ENCODE assay signal across 20 cellular contexts in the genomic region with DNA sequence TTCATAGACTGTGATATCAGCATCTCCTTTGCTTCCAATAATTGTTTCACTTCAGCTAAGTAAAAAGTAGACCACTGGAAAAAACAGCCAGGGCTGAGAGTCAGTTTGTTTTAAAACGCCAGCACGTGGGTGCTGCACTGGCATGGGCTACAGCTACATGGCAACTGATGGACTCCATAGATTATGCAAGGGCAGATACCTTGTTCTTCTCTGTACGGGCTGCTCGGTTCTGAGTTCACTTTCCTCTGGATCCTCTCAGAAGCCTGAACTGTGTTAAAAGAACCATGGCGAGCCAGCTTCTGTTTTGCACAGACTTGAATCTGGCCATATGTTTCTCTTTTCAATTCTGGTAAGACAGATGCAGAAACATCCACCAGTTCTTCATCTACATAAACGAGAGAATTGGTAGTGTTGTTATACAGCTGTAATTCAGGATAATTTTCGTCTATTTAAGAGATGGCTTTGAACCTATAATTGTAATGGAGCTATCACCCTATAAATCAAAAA. TPM values are rescaled to one million over a fixed set of nuclear protein-coding genes. Genes with fewer than 3 reads are reported as not detected.
A peak's percentile ranks its signal among the peaks of the same experiment; 100 is the strongest.
DNase-seq lines count a peak whose midpoint lies in the region; ATAC-seq and TF ChIP-seq lines count a peak whose summit lies in the region.
"Had no signal": no experiment of that assay in that cellular context is flagged by ENCODE, and none has a peak within 500 bp of the region (broad histone marks: within the 10 kb centered on the region; RNA-seq: fewer than 3 reads in every experiment).

No MANE protein-coding gene starts in this region.

- no peak for ATAC-seq in activated naive CD4-positive, alpha-beta T cell treated with anti-CD3 and anti-CD28 coated beads, Interleukin-2, amount 50 U/mL, for 72 hours
- ATAC-seq in GM21576 (IDR thresholded peaks at IDR 0.05; ENCODE audit: unreplicated experiment) (no peak), HG03342 (IDR thresholded peaks at IDR 0.05; ENCODE audit: unreplicated experiment) (no peak)
- ATAC-seq: GM23338 had no signal

- H3K4me1 Mint-ChIP-seq in activated CD4-positive, alpha-beta T cell treated with anti-CD3 and anti-CD28 coated beads, Interleukin-2, amount 10 ng/mL, durations not matched to agents 24 days and 14 days, result peaks cover 4% of the 10 kb centered on the region
- H3K4me1 Mint-ChIP-seq: GM23338 had no signal

- peaks cover 55% of the 10 kb centered on the region for H3K36me3 Mint-ChIP-seq in activated CD4-positive, alpha-beta T cell treated with anti-CD3 and anti-CD28 coated beads, Interleukin-2, amount 10 ng/mL, durations not matched to agents 24 days and 14 days (ENCODE audit: low read depth)
- peaks cover 27 to 42% of the 10 kb centered on the region in 2 donors for H3K36me3 Mint-ChIP-seq in activated naive CD4-positive, alpha-beta T cell treated with anti-CD3 and anti-CD28 coated beads, Interleukin-2, amount 50 U/mL, for 72 hours
- H3K36me3 Mint-ChIP-seq: IgD-negative memory B cell had no signal

- peak; percentile 17 for DNase-seq in activated CD4-positive, alpha-beta T cell treated with anti-CD3 and anti-CD28 coated beads, Interleukin-2, amount 10 ng/mL, durations not matched to agents 24 days and 14 days
- DNase-seq in activated CD4-positive, alpha-beta T cell treated with anti-CD3 and anti-CD28 coated beads for 48 hours, result no peak
- DNase-seq in dorsolateral prefrontal cortex, result peak in 2 of 10 donors; percentile 42 to 53
- peak; percentile 54 for DNase-seq in middle frontal gyrus (ENCODE audit: extremely low spot score, low spot score)
- DNase-seq in activated naive CD4-positive, alpha-beta T cell treated with anti-CD3 and anti-CD28 coated beads, Interleukin-2, amount 50 U/mL, for 72 hours (ENCODE audit: low spot score in 2 of 2), result no peak
- DNase-seq: 8988T; BE2C; C1 segment of cervical spinal cord; CD4-positive, CD25-positive, alpha-beta regulatory T cell; CD8-positive, alpha-beta memory T cell; COR-L47; DMS153; DMS79; GDM1; HCEC 1CT had no signal

- H3K27ac Mint-ChIP-seq in activated CD4-positive, alpha-beta T cell treated with anti-CD3 and anti-CD28 coated beads, Interleukin-2, amount 10 ng/mL, durations not matched to agents 24 days and 14 days, result no peak overlapping the region
- H3K27ac Mint-ChIP-seq in activated naive CD4-positive, alpha-beta T cell treated with anti-CD3 and anti-CD28 coated beads, Interleukin-2, amount 50 U/mL, for 72 hours, result no peak overlapping the region
- H3K27ac Mint-ChIP-seq: CD4-positive, CD25-positive, alpha-beta regulatory T cell; CD8-positive, alpha-beta memory T cell; GM23338; IgD-negative memory B cell had no signal

- peaks cover 4% of the 10 kb centered on the region for H3K9me3 Mint-ChIP-seq in activated CD4-positive, alpha-beta T cell treated with anti-CD3 and anti-CD28 coated beads, Interleukin-2, amount 10 ng/mL, durations not matched to agents 24 days and 14 days
- peaks cover 0 to 15% of the 10 kb centered on the region in 2 donors for H3K9me3 Mint-ChIP-seq in activated naive CD4-positive, alpha-beta T cell treated with anti-CD3 and anti-CD28 coated beads, Interleukin-2, amount 50 U/mL, for 72 hours

- H3K27ac ChIP-seq in dorsolateral prefrontal cortex, result peak overlapping the region in 55 of 59 donors; percentile 10 to 90 (median 74)
- peak overlapping the region; percentile 33 for H3K27ac ChIP-seq in temporal lobe (ENCODE audit: low read depth, low read length)

- no peaks in the 10 kb centered on the region for H3K27me3 Mint-ChIP-seq in activated CD4-positive, alpha-beta T cell treated with anti-CD3 and anti-CD28 coated beads, Interleukin-2, amount 10 ng/mL, durations not matched to agents 24 days and 14 days
- H3K27me3 Mint-ChIP-seq: CD4-positive, CD25-positive, alpha-beta regulatory T cell; CD8-positive, alpha-beta memory T cell; IgD-negative memory B cell had no signal

- no peak overlapping the region for H3K4me3 Mint-ChIP-seq in activated CD4-positive, alpha-beta T cell treated with anti-CD3 and anti-CD28 coated beads, Interleukin-2, amount 10 ng/mL, durations not matched to agents 24 days and 14 days
- H3K4me3 Mint-ChIP-seq: CD4-positive, CD25-positive, alpha-beta regulatory T cell; CD8-positive, alpha-beta memory T cell; GM23338; IgD-negative memory B cell had no signal

- intact Hi-C loops in activated CD4-positive, alpha-beta T cell treated with anti-CD3 and anti-CD28 coated beads, Interleukin-2, amount 10 ng/mL, durations not matched to agents 24 days and 14 days (cut with micrococcal nuclease), result no loop called here
- intact Hi-C loops in dorsolateral prefrontal cortex (cut with DNase I), result no loop called here

- no peaks in the 10 kb centered on the region for H3K27me3 ChIP-seq in dorsolateral prefrontal cortex
- H3K27me3 ChIP-seq: BE2C had no signal

- TF ChIP-seq CTCF in dorsolateral prefrontal cortex (IDR thresholded peaks at IDR 0.05 in 54 of 56, conservative IDR thresholded peaks at IDR 0.05 in 2 of 56; ENCODE audit: low read depth in 1 of 56, partially characterized antibody in 56 of 56), result no peak

- no peak overlapping the region for H3K4me3 ChIP-seq in dorsolateral prefrontal cortex
- H3K4me3 ChIP-seq: GM23338 had no signal

RNA-seq across cellular contexts. Expression of gene E2F7, which starts 31.7 kb away (rescaled TPM):
- total RNA-seq in activated CD4-positive, alpha-beta T cell treated with anti-CD3 and anti-CD28 coated beads, Interleukin-2, amount 10 ng/mL, durations not matched to agents 24 days and 14 days, result 16.8 and 20.0 TPM in 2 replicates
- 1 to 10 TPM in 7 of 120 experiments, under 1 TPM in 89, not detected in 24; 0.08 to 2.3 (median 0.33) TPM for total RNA-seq in dorsolateral prefrontal cortex
- 1.5 TPM for total RNA-seq in temporal lobe
- 10 to 100 TPM in 1 of 2 donors, 1 to 10 TPM in 1; 8.1 to 26.9 TPM for total RNA-seq in activated naive CD4-positive, alpha-beta T cell treated with anti-CD3 and anti-CD28 coated beads, Interleukin-2, amount 50 U/mL, for 72 hours

Comparison
In these comparisons a context has a peak if more than half of its experiments do, and no peak if none do; other contexts are left out.
1. DNase-seq: peak in activated CD4-positive, alpha-beta T cell treated with anti-CD3 and anti-CD28 coated beads, Interleukin-2, amount 10 ng/mL, durations not matched to agents 24 days and 14 days (single experiment) and middle frontal gyrus (single experiment); none in activated CD4-positive, alpha-beta T cell treated with anti-CD3 and anti-CD28 coated beads for 48 hours (single experiment) and activated naive CD4-positive, alpha-beta T cell treated with anti-CD3 and anti-CD28 coated beads, Interleukin-2, amount 50 U/mL, for 72 hours (0 of 2).